In the genomic region with DNA sequence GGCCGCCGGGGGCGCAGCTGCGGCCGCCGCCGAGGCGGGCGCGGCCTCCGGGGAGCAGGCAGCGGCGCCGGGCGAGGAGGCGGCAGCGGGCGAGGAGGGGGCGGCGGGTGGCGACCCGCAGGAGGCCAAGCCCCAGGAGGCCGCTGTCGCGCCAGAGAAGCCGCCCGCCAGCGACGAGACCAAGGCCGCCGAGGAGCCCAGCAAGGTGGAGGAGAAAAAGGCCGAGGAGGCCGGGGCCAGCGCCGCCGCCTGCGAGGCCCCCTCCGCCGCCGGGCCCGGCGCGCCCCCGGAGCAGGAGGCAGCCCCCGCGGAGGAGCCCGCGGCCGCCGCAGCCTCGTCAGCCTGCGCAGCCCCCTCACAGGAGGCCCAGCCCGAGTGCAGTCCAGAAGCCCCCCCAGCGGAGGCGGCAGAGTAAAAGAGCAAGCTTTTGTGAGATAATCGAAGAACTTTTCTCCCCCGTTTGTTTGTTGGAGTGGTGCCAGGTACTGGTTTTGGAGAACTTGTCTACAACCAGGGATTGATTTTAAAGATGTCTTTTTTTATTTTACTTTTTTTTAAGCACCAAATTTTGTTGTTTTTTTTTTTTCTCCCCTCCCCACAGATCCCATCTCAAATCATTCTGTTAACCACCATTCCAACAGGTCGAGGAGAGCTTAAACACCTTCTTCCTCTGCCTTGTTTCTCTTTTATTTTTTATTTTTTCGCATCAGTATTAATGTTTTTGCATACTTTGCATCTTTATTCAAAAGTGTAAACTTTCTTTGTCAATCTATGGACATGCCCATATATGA, we compare ENCODE assay signal across 8 cellular contexts. TPM values are rescaled to one million over a fixed set of nuclear protein-coding genes. Genes with fewer than 3 reads are reported as not detected.
A peak's percentile ranks its signal among the peaks of the same experiment; 100 is the strongest.
DNase-seq lines count a peak whose midpoint lies in the region; ATAC-seq, FAIRE-seq and TF ChIP-seq lines count a peak whose summit lies in the region.

No MANE protein-coding gene starts in this region.

- POLR2A ChIA-PET in activated B cell treated with CpG ODN at 0.5 μM for 24 hours (lab: Charles Lee): interaction anchor here (0.7 to 3.3 kb wide), 3 partner anchors 230 to 554 kb away, joined by 3 to 122 read pairs (median 28); no protein-coding TSS in a partner anchor

- TF ChIP-seq CTCF in activated B cell treated with CpG ODN at 0.5 μM for 24 hours (IDR thresholded peaks at IDR 0.05): no peak
- no peak for TF ChIP-seq CTCF in retinal pigment epithelial cell (conservative IDR thresholded peaks at IDR 0.05; ENCODE audit: low read depth, low read length)
- no peak for TF ChIP-seq CTCF in D721Med (IDR thresholded peaks at IDR 0.05; ENCODE audit: insufficient read depth, missing control alignments)

- ATAC-seq in activated B cell treated with CpG ODN at 0.5 μM for 24 hours (ENCODE audit: low read depth) (no peak), Right ventricle myocardium superior (ENCODE audit: poor library complexity) (no peak), HG02884 (IDR thresholded peaks at IDR 0.05; ENCODE audit: unreplicated experiment) (no peak)

- H3K9me3 Mint-ChIP-seq in activated B cell treated with CpG ODN at 0.5 μM for 24 hours: no peaks in the 10 kb centered on the region

- intact Hi-C loops in activated B cell treated with CpG ODN at 0.5 μM for 24 hours (cut with micrococcal nuclease) (no loop called here), Right ventricle myocardium superior (cut with DNase I) (no loop called here)

- peaks cover 39% of the 10 kb centered on the region for H3K36me3 Mint-ChIP-seq in activated B cell treated with CpG ODN at 0.5 μM for 24 hours (ENCODE audit: low read depth)

- DNase-seq in NCI-H146 (lab: John Stamatoyannopoulos, UW) (peak; percentile 54), NCI-H146 treated with DMSO at 0.1 percent for 48 hours (lab: John Stamatoyannopoulos, UW; ENCODE audit: unreplicated experiment) (no peak), activated B cell treated with CpG ODN at 0.5 μM for 24 hours (peak; percentile 23), Right ventricle myocardium superior (peak; percentile 47), retinal pigment epithelial cell (ENCODE audit: low read depth) (no peak), D721Med (ENCODE audit: insufficient read length, low spot score) (no peak), NOMO-1 treated with DMSO at 0.1 percent for 48 hours (lab: John Stamatoyannopoulos, UW; ENCODE audit: unreplicated experiment) (no peak)

- H3K4me3 Mint-ChIP-seq in activated B cell treated with CpG ODN at 0.5 μM for 24 hours: peak overlapping the region; percentile 75

- H3K27me3 Mint-ChIP-seq in activated B cell treated with CpG ODN at 0.5 μM for 24 hours: no peaks in the 10 kb centered on the region

- H3K27ac Mint-ChIP-seq in activated B cell treated with CpG ODN at 0.5 μM for 24 hours: peak overlapping the region; percentile 69

- H3K4me3 ChIP-seq in retinal pigment epithelial cell (ENCODE audit: low read length): peak overlapping the region; percentile 61

- CTCF ChIA-PET in activated B cell treated with CpG ODN at 0.5 μM for 24 hours (lab: Charles Lee): interaction anchor here (1.1 to 3.3 kb wide), 6 partner anchors 17 to 981 kb away, joined by 3 to 83 read pairs (median 5); no protein-coding TSS in a partner anchor

- peaks cover 20% of the 10 kb centered on the region for H3K4me1 Mint-ChIP-seq in activated B cell treated with CpG ODN at 0.5 μM for 24 hours

- no peak for FAIRE-seq in D721Med (lab: Jason Lieb, UNC)

RNA-seq across cellular contexts. Expression of gene MARCKS, which starts 3.2 kb away (rescaled TPM):
- total RNA-seq in activated B cell treated with CpG ODN at 0.5 μM for 24 hours (94.7 and 100 TPM in 2 replicates), Right ventricle myocardium superior (23.0 TPM)

Comparison
In these comparisons a context has a peak if more than half of its experiments do, and no peak if none do; other contexts are left out.
1. DNase-seq: peak in NCI-H146 (single experiment), activated B cell treated with CpG ODN at 0.5 μM for 24 hours (single experiment) and Right ventricle myocardium superior (single experiment); none in NCI-H146 treated with DMSO at 0.1 percent for 48 hours (single experiment), retinal pigment epithelial cell (single experiment), D721Med (single experiment) and NOMO-1 treated with DMSO at 0.1 percent for 48 hours (single experiment).